In the genomic region with DNA sequence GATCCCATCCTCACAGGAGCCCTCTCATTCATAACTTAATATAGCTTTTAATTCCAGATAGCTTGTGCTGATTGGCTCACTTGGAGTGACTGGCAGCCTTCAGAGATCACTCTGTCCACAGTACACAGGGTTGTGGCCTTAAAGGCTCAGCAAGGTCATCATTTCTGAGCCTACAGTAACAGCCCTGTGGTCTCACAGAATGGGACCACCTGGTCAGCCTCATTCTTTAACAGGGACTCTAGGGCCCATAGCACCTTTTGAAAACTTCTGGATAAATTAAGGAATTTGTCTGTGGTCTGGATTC, we compare ENCODE assay signal across 10 cellular contexts. TPM values are rescaled to one million over a fixed set of nuclear protein-coding genes. Genes with fewer than 3 reads are reported as not detected.
A peak's percentile ranks its signal among the peaks of the same experiment; 100 is the strongest.
DNase-seq lines count a peak whose midpoint lies in the region; ATAC-seq and TF ChIP-seq lines count a peak whose summit lies in the region.
"Had no signal": no experiment of that assay in that cellular context is flagged by ENCODE, and none has a peak within 500 bp of the region (broad histone marks: within the 10 kb centered on the region; RNA-seq: fewer than 3 reads in every experiment).

No MANE protein-coding gene starts in this region.

- no peaks in the 10 kb centered on the region for H3K27me3 Mint-ChIP-seq in activated T-cell treated with anti-CD3 and anti-CD28 coated beads, Interleukin-2, amount 50 U/mL, for 72 hours (ENCODE audit: low read depth)

- H3K9me3 ChIP-seq in tibial nerve (peaks cover 0 to 27% (median 3%) of the 10 kb centered on the region in 4 donors), SK-N-SH (0 out of 2 replicates have a peak, but pooled peaks cover 6% of the 10 kb centered on the region)

- peaks cover 5% of the 10 kb centered on the region for H3F3A ChIP-seq in SK-N-SH (replicated peaks; ENCODE audit: insufficient read depth)

- POLR2A ChIA-PET in SK-N-SH (lab: Yijun Ruan, JAX), result no interaction called here

- no peak for TF ChIP-seq EP300 in tibial nerve (IDR thresholded peaks at IDR 0.05)
- no peak for TF ChIP-seq EP300 in SK-N-SH (IDR thresholded peaks at IDR 0.05; ENCODE audit: borderline replicate concordance in 1 of 2, low read depth in 1 of 2, low read length in 1 of 2)

- no peak overlapping the region for H2AFZ ChIP-seq in SK-N-SH (ENCODE audit: low read depth)

- no peak overlapping the region for H3K4me3 ChIP-seq in tibial nerve
- H3K4me3 ChIP-seq in SK-N-SH (ENCODE audit: low read depth in 2 of 2, low read length in 1 of 2), result no peak overlapping the region

- no peaks in the 10 kb centered on the region for H3K9me3 Mint-ChIP-seq in activated T-cell treated with anti-CD3 and anti-CD28 coated beads, Interleukin-2, amount 50 U/mL, for 72 hours
- H3K9me3 Mint-ChIP-seq: neural crest cell had no signal

- H3K27ac Mint-ChIP-seq in activated T-cell treated with anti-CD3 and anti-CD28 coated beads, Interleukin-2, amount 50 U/mL, for 72 hours, result peak overlapping the region; percentile 98

- H3K27ac ChIP-seq in tibial nerve, result peak overlapping the region in 3 of 4 donors; percentile 42 to 80 (median 66)
- no peak overlapping the region for H3K27ac ChIP-seq in SK-N-SH (ENCODE audit: low read depth in 2 of 2, low read length in 1 of 2)

- CTCF ChIA-PET in SK-N-SH (lab: Yijun Ruan, JAX), result interaction anchor here (1.2 to 1.3 kb wide), 2 partner anchors 309 to 316 kb away, joined by 3 read pairs; no protein-coding TSS in a partner anchor

- TF ChIP-seq RAD21 in SK-N-SH (IDR thresholded peaks at IDR 0.05; ENCODE audit: low read length), result no peak

- TF ChIP-seq CTCF in tibial nerve (IDR thresholded peaks at IDR 0.05), result no peak
- no peak for TF ChIP-seq CTCF in SK-N-SH (IDR thresholded peaks at IDR 0.05)

- no peaks in the 10 kb centered on the region for H4K20me1 ChIP-seq in SK-N-SH (ENCODE audit: insufficient read depth)

- H3K4me3 Mint-ChIP-seq in activated T-cell treated with anti-CD3 and anti-CD28 coated beads, Interleukin-2, amount 50 U/mL, for 72 hours, result peak overlapping the region; percentile 58 to 84
- H3K4me3 Mint-ChIP-seq: neural crest cell had no signal

- H3K4me1 Mint-ChIP-seq in activated T-cell treated with anti-CD3 and anti-CD28 coated beads, Interleukin-2, amount 50 U/mL, for 72 hours (ENCODE audit: low read depth), result peaks cover 91% of the 10 kb centered on the region

- ATAC-seq in activated T-cell treated with anti-CD3 and anti-CD28 coated beads, Interleukin-2, amount 50 U/mL, for 72 hours (replicated peaks in 1 of 2), result peak; percentile 2 to 8

- H3K36me3 Mint-ChIP-seq in activated T-cell treated with anti-CD3 and anti-CD28 coated beads, Interleukin-2, amount 50 U/mL, for 72 hours (ENCODE audit: insufficient read depth in 2 of 2), result peaks cover 3 to 4% of the 10 kb centered on the region in 2 donors

- no peaks in the 10 kb centered on the region for H3K9me2 ChIP-seq in SK-N-SH

- TF ChIP-seq POLR2A in tibial nerve (IDR thresholded peaks at IDR 0.05), result no peak

- DNase-seq in activated T-cell treated with anti-CD3 and anti-CD28 coated beads, Interleukin-2, amount 50 U/mL, for 72 hours, result no peak
- DNase-seq in activated T-cell treated with anti-CD3 and anti-CD28 coated beads, Interleukin-2, amount 50 U/mL, for 48 hours, result no peak
- DNase-seq in amniotic epithelial cell (ENCODE audit: low read depth), result peak; percentile 51
- peak; percentile 31 for DNase-seq in left kidney (ENCODE audit: low read depth, low spot score)
- DNase-seq in tibial nerve (ENCODE audit: low spot score in 2 of 2), result no peak
- DNase-seq in anterior cingulate cortex (lab: John Stamatoyannopoulos, UW), result no peak
- DNase-seq in SK-N-SH, result no peak
- DNase-seq in NCI-H2029 treated with DMSO at 0.1 percent for 48 hours (lab: John Stamatoyannopoulos, UW), result no peak
- DNase-seq: NCI-H2081 treated with DMSO at 0.1 percent for 48 hours had no signal

- H3K27me3 ChIP-seq in tibial nerve (no peaks in the 10 kb centered on the region), SK-N-SH (ENCODE audit: insufficient read depth) (no peaks in the 10 kb centered on the region)

- H3K36me3 ChIP-seq in tibial nerve, result peaks cover 0 to 12% (median 0%) of the 10 kb centered on the region in 3 donors
- no peaks in the 10 kb centered on the region for H3K36me3 ChIP-seq in SK-N-SH (replicated peaks in 1 of 2; ENCODE audit: control insufficient read depth in 1 of 2, insufficient read depth in 2 of 2, low read length in 1 of 2)

- H3K79me2 ChIP-seq in SK-N-SH (ENCODE audit: insufficient read depth), result no peaks in the 10 kb centered on the region

- H3K4me1 ChIP-seq in tibial nerve (peaks cover 0 to 42% (median 20%) of the 10 kb centered on the region in 4 donors), SK-N-SH (ENCODE audit: control insufficient read depth in 1 of 2, insufficient read depth in 2 of 2, low read depth in 1 of 2, low read length in 1 of 2) (peaks cover 8 to 21% of the 10 kb centered on the region in 2 experiments; a peak in 3 of 4 replicates)

- H3K9ac ChIP-seq in SK-N-SH, result no peak overlapping the region

- no peak overlapping the region for H3K4me2 ChIP-seq in SK-N-SH

TF ChIP-seq in SK-N-SH, 30 proteins besides CTCF, POLR2A, EP300 and RAD21:
- TF ChIP-seq, protein P1, sequence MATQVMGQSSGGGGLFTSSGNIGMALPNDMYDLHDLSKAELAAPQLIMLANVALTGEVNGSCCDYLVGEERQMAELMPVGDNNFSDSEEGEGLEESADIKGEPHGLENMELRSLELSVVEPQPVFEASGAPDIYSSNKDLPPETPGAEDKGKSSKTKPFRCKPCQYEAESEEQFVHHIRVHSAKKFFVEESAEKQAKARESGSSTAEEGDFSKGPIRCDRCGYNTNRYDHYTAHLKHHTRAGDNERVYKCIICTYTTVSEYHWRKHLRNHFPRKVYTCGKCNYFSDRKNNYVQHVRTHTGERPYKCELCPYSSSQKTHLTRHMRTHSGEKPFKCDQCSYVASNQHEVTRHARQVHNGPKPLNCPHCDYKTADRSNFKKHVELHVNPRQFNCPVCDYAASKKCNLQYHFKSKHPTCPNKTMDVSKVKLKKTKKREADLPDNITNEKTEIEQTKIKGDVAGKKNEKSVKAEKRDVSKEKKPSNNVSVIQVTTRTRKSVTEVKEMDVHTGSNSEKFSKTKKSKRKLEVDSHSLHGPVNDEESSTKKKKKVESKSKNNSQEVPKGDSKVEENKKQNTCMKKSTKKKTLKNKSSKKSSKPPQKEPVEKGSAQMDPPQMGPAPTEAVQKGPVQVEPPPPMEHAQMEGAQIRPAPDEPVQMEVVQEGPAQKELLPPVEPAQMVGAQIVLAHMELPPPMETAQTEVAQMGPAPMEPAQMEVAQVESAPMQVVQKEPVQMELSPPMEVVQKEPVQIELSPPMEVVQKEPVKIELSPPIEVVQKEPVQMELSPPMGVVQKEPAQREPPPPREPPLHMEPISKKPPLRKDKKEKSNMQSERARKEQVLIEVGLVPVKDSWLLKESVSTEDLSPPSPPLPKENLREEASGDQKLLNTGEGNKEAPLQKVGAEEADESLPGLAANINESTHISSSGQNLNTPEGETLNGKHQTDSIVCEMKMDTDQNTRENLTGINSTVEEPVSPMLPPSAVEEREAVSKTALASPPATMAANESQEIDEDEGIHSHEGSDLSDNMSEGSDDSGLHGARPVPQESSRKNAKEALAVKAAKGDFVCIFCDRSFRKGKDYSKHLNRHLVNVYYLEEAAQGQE (IDR thresholded peaks at IDR 0.05; ENCODE audit: low read depth, low read length), result no peak
- TF ChIP-seq, protein P2, sequence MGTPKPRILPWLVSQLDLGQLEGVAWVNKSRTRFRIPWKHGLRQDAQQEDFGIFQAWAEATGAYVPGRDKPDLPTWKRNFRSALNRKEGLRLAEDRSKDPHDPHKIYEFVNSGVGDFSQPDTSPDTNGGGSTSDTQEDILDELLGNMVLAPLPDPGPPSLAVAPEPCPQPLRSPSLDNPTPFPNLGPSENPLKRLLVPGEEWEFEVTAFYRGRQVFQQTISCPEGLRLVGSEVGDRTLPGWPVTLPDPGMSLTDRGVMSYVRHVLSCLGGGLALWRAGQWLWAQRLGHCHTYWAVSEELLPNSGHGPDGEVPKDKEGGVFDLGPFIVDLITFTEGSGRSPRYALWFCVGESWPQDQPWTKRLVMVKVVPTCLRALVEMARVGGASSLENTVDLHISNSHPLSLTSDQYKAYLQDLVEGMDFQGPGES (IDR thresholded peaks at IDR 0.05; ENCODE audit: low read depth, low read length), result no peak
- TF ChIP-seq RCOR1 (IDR thresholded peaks at IDR 0.05; ENCODE audit: low read length) (no peak), SIN3A (IDR thresholded peaks at IDR 0.05; ENCODE audit: borderline replicate concordance, low read depth, low read length) (no peak), FOSL2 (IDR thresholded peaks at IDR 0.05; ENCODE audit: borderline replicate concordance, low read depth) (no peak), EZH2phosphoT487 (IDR thresholded peaks at IDR 0.05; ENCODE audit: borderline replicate concordance, low read depth) (no peak)

RNA-seq across cellular contexts. Expression of gene ZFP36L2, which starts 51.3 kb away (rescaled TPM):
- total RNA-seq in activated T-cell treated with anti-CD3 and anti-CD28 coated beads, Interleukin-2, amount 50 U/mL, for 72 hours, result 10 to 100 TPM; 70.8 to 86.4 TPM
- 100 to 1,000 TPM in 3 of 4 donors, 10 to 100 TPM in 1; 90.0 to 141 (median 116) TPM for total RNA-seq in tibial nerve
- polyA plus RNA-seq in SK-N-SH (2012; rRNA removed), result 12.5 and 18.4 TPM in 2 replicates
- polyA plus RNA-seq in SK-N-SH (2012; cell fraction: cytosol; rRNA removed), result 22.0 and 22.2 TPM in 2 replicates
- 24.1 and 24.2 TPM in 2 replicates for polyA plus RNA-seq in SK-N-SH (2012; cell fraction: nucleus; rRNA removed)

Comparison
In these comparisons a context has a peak if more than half of its experiments do, and no peak if none do; other contexts are left out.
1. DNase-seq: peak in amniotic epithelial cell (single experiment) and left kidney (single experiment); none in activated T-cell treated with anti-CD3 and anti-CD28 coated beads, Interleukin-2, amount 50 U/mL, for 72 hours (0 of 2), activated T-cell treated with anti-CD3 and anti-CD28 coated beads, Interleukin-2, amount 50 U/mL, for 48 hours (0 of 2), tibial nerve (0 of 2), anterior cingulate cortex (0 of 58), SK-N-SH (single experiment) and NCI-H2029 treated with DMSO at 0.1 percent for 48 hours (single experiment).
2. H3K27ac ChIP-seq: peak in tibial nerve (3 of 4); none in SK-N-SH (0 of 2).